ENCODE assay signal across 2 cellular contexts in genomic region chr12:111677186-111677585, GRCh38.
A peak's percentile ranks its signal among the peaks of the same experiment; 100 is the strongest.
TF ChIP-seq lines count a peak whose summit lies in the region.

No MANE protein-coding gene starts in this region.

TF ChIP-seq in HepG2, 621 proteins besides CTCF, POLR2A, EP300 and RAD21:
- TF ChIP-seq SNAI1 (CRISPR knock-in tag; IDR thresholded peaks at IDR 0.05; ENCODE audit: borderline replicate concordance) (no peak), ZBTB4 (CRISPR knock-in tag; IDR thresholded peaks at IDR 0.05; ENCODE audit: borderline replicate concordance) (no peak), PRPF4 (IDR thresholded peaks at IDR 0.05; ENCODE audit: low read depth, low read length, poor library complexity, severe bottlenecking) (no peak), SRSF4 (IDR thresholded peaks at IDR 0.05; ENCODE audit: low read depth, low read length, poor library complexity, severe bottlenecking) (no peak), NFYB (CRISPR knock-in tag; IDR thresholded peaks at IDR 0.05) (no peak), CBX1 (IDR thresholded peaks at IDR 0.05; ENCODE audit: low read depth) (no peak), DNMT1 (CRISPR knock-in tag; IDR thresholded peaks at IDR 0.05) (no peak), ZNF672 (CRISPR knock-in tag; IDR thresholded peaks at IDR 0.05) (no peak), ZSCAN5A (CRISPR knock-in tag; IDR thresholded peaks at IDR 0.05; ENCODE audit: borderline replicate concordance) (no peak), ATF5 (CRISPR knock-in tag; IDR thresholded peaks at IDR 0.05; ENCODE audit: low read depth) (no peak), ADNP (CRISPR knock-in tag; IDR thresholded peaks at IDR 0.05) (no peak), HMGXB4 (CRISPR knock-in tag; IDR thresholded peaks at IDR 0.05; ENCODE audit: borderline replicate concordance in 1 of 2, low read depth in 1 of 2) (no peak), RORA (CRISPR knock-in tag; IDR thresholded peaks at IDR 0.05) (no peak), ZNF850 (CRISPR knock-in tag; conservative IDR thresholded peaks at IDR 0.05) (no peak), ATF7 (IDR thresholded peaks at IDR 0.05) (no peak), ATF7 (CRISPR knock-in tag; IDR thresholded peaks at IDR 0.05) (no peak)

TF ChIP-seq in K562, 482 proteins besides CTCF, POLR2A, EP300 and RAD21:
- peak; percentile 45; the same call in 1 of the 2 replicates for TF ChIP-seq TCF3 (CRISPR knock-in tag; IDR thresholded peaks at IDR 0.05)
- TF ChIP-seq CBX2 (IDR thresholded peaks at IDR 0.05; ENCODE audit: insufficient read depth, low read length, poor library complexity, severe bottlenecking) = no peak
- no peak for TF ChIP-seq LCOR (CRISPR knock-in tag; IDR thresholded peaks at IDR 0.05)
- no peak for TF ChIP-seq PCBP1 (IDR thresholded peaks at IDR 0.05; ENCODE audit: low read depth, low read length, poor library complexity, severe bottlenecking)
- no peak for TF ChIP-seq MEF2D (tag; conservative IDR thresholded peaks at IDR 0.05; ENCODE audit: low read depth)
- no peak for TF ChIP-seq MTF1 (CRISPR knock-in tag; IDR thresholded peaks at IDR 0.05; ENCODE audit: borderline replicate concordance)
